Comparison of ENCODE assay signal across 9 cellular contexts in genomic region chr10:3853016-3853415, GRCh38.
A peak's percentile ranks its signal among the peaks of the same experiment; 100 is the strongest.
DNase-seq lines count a peak whose midpoint lies in the region; ATAC-seq and TF ChIP-seq lines count a peak whose summit lies in the region.
"Had no signal": no experiment of that assay in that cellular context is flagged by ENCODE, and none has a peak within 500 bp of the region (broad histone marks: within the 10 kb centered on the region; RNA-seq: fewer than 3 reads in every experiment).

No MANE protein-coding gene starts in this region.

- H3K9me3 ChIP-seq in mesodermal cell (ENCODE audit: control insufficient read depth, low read length), result no peaks in the 10 kb centered on the region
- no peaks in the 10 kb centered on the region for H3K9me3 ChIP-seq in tibial artery

- H3K36me3 ChIP-seq in brain microvascular endothelial cell (replicated peaks) (no peaks in the 10 kb centered on the region), mesodermal cell (ENCODE audit: control insufficient read depth, insufficient read depth, low read length) (no peaks in the 10 kb centered on the region), tibial artery (no peaks in the 10 kb centered on the region)

- no peak for DNase-seq in activated T-cell treated with anti-CD3 and anti-CD28 coated beads, Interleukin-2, amount 50 U/mL, for 72 hours
- no peak for DNase-seq in activated T-cell treated with anti-CD3 and anti-CD28 coated beads, Interleukin-2, amount 50 U/mL, for 4 hours
- DNase-seq in brain microvascular endothelial cell, result no peak
- no peak for DNase-seq in tibial artery
- no peak for DNase-seq in NCI-H2227 treated with DMSO at 0.1 percent for 48 hours (lab: John Stamatoyannopoulos, UW)
- no peak for DNase-seq in middle frontal gyrus (ENCODE audit: extremely low spot score, low spot score)
- DNase-seq: MM.1S had no signal

- WGBS in mesodermal cell (ENCODE audit: insufficient coverage in 2 of 2), 2 experiments, result 85 to 90% methylated on average over 7 of the region's 10 CpGs

- peaks cover 0 to 2% of the 10 kb centered on the region in 2 donors for H3K9me3 Mint-ChIP-seq in activated T-cell treated with anti-CD3 and anti-CD28 coated beads, Interleukin-2, amount 50 U/mL, for 72 hours
- H3K9me3 Mint-ChIP-seq in activated T-cell treated with anti-CD3 and anti-CD28 coated beads, Interleukin-2, amount 50 U/mL, for 4 hours, result no peaks in the 10 kb centered on the region

- ATAC-seq in activated T-cell treated with anti-CD3 and anti-CD28 coated beads, Interleukin-2, amount 50 U/mL, for 72 hours (replicated peaks in 1 of 2), result no peak
- no peak for ATAC-seq in activated T-cell treated with anti-CD3 and anti-CD28 coated beads, Interleukin-2, amount 50 U/mL, for 4 hours
- ATAC-seq in GM21619 (IDR thresholded peaks at IDR 0.05; ENCODE audit: unreplicated experiment), result no peak

- H3K4me1 ChIP-seq in mesodermal cell (ENCODE audit: control insufficient read depth, insufficient read depth, low read length, poor library complexity, severe bottlenecking), result peaks cover 29% of the 10 kb centered on the region
- peaks cover 0 to 37% (median 20%) of the 10 kb centered on the region in 4 donors for H3K4me1 ChIP-seq in tibial artery

- peaks cover 2 to 5% of the 10 kb centered on the region in 2 donors for H3K36me3 Mint-ChIP-seq in activated T-cell treated with anti-CD3 and anti-CD28 coated beads, Interleukin-2, amount 50 U/mL, for 72 hours (ENCODE audit: insufficient read depth in 2 of 2)
- H3K36me3 Mint-ChIP-seq in activated T-cell treated with anti-CD3 and anti-CD28 coated beads, Interleukin-2, amount 50 U/mL, for 4 hours (ENCODE audit: insufficient read depth), result no peaks in the 10 kb centered on the region

- H3K4me3 Mint-ChIP-seq in activated T-cell treated with anti-CD3 and anti-CD28 coated beads, Interleukin-2, amount 50 U/mL, for 72 hours, result no peak overlapping the region
- no peak overlapping the region for H3K4me3 Mint-ChIP-seq in activated T-cell treated with anti-CD3 and anti-CD28 coated beads, Interleukin-2, amount 50 U/mL, for 4 hours

- H3K27me3 Mint-ChIP-seq in activated T-cell treated with anti-CD3 and anti-CD28 coated beads, Interleukin-2, amount 50 U/mL, for 72 hours (ENCODE audit: low read depth), result no peaks in the 10 kb centered on the region
- no peaks in the 10 kb centered on the region for H3K27me3 Mint-ChIP-seq in activated T-cell treated with anti-CD3 and anti-CD28 coated beads, Interleukin-2, amount 50 U/mL, for 4 hours (ENCODE audit: low read depth)

- H3K27me3 ChIP-seq in brain microvascular endothelial cell (replicated peaks) (no peaks in the 10 kb centered on the region), tibial artery (no peaks in the 10 kb centered on the region)

- H3K27ac Mint-ChIP-seq in activated T-cell treated with anti-CD3 and anti-CD28 coated beads, Interleukin-2, amount 50 U/mL, for 72 hours, result peak overlapping the region; percentile 2

- H3K4me3 ChIP-seq in brain microvascular endothelial cell (ENCODE audit: low read depth, low read length) (no peak overlapping the region), mesodermal cell (ENCODE audit: extremely low read depth, insufficient read depth, low read length, poor library complexity, severe bottlenecking) (no peak overlapping the region), tibial artery (no peak overlapping the region)

- intact Hi-C loops in tibial artery (cut with DNase I; ENCODE audit: low total_unique reads), result no loop called here

- H3K4me1 Mint-ChIP-seq in activated T-cell treated with anti-CD3 and anti-CD28 coated beads, Interleukin-2, amount 50 U/mL, for 72 hours (ENCODE audit: low read depth), result peaks cover 62% of the 10 kb centered on the region
- H3K4me1 Mint-ChIP-seq in activated T-cell treated with anti-CD3 and anti-CD28 coated beads, Interleukin-2, amount 50 U/mL, for 4 hours (ENCODE audit: low read depth), result peaks cover 44% of the 10 kb centered on the region

- TF ChIP-seq CTCF in brain microvascular endothelial cell (IDR thresholded peaks at IDR 0.05; ENCODE audit: low read depth, low read length, missing control alignments) (no peak), tibial artery (IDR thresholded peaks at IDR 0.05) (no peak)

- in situ Hi-C loops in brain microvascular endothelial cell (cut with HindIII; ENCODE audit: low pct_ligation_motif_present, low sequenced_read_pairs), result no loop called here

- H3K27ac ChIP-seq in brain microvascular endothelial cell (peak overlapping the region; percentile 90), mesodermal cell (ENCODE audit: low read depth, low read length, severe bottlenecking) (peak overlapping the region; percentile 80), tibial artery (peak overlapping the region; percentile 74 to 79)
